In genomic region chr2:85468096-85468703, GRCh38 we compare ENCODE assay signal across 15 cellular contexts. TPM values are rescaled to one million over a fixed set of nuclear protein-coding genes. Genes with fewer than 3 reads are reported as not detected.
DNase-seq lines count a peak whose midpoint lies in the region; ATAC-seq and TF ChIP-seq lines count a peak whose summit lies in the region.
"Had no signal": no experiment of that assay in that cellular context is flagged by ENCODE, and none has a peak within 500 bp of the region (broad histone marks: within the 10 kb centered on the region; RNA-seq: fewer than 3 reads in every experiment).

No MANE protein-coding gene starts in this region.

- TF ChIP-seq CTCF in WTC11 (IDR thresholded peaks at IDR 0.05): no peak

- no peaks in the 10 kb centered on the region; the same call in 1 of the 2 replicates for H3K27me3 Mint-ChIP-seq in WTC11 (ENCODE audit: low read depth)
- H3K27me3 Mint-ChIP-seq: activated CD4-positive, alpha-beta memory T cell treated with anti-CD3 and anti-CD28 coated beads, Interleukin-2, amount 10 ng/mL, durations not matched to agents 7 days and 5 days had no signal

- CTCF ChIA-PET in WTC11 (lab: Charles Lee): interaction anchor here (0.8 to 1.6 kb wide), 6 partner anchors 10 to 78 kb away, joined by 3 to 7 read pairs (median 3); no protein-coding TSS in a partner anchor

- ATAC-seq in WTC11: no peak
- no peak for ATAC-seq in HG02571 (IDR thresholded peaks at IDR 0.05; ENCODE audit: unreplicated experiment)
- ATAC-seq in GM19328 (IDR thresholded peaks at IDR 0.05; ENCODE audit: unreplicated experiment): no peak

- POLR2A ChIA-PET in WTC11 (lab: Charles Lee): interaction anchor here (0.5 to 1.6 kb wide), 3 partner anchors 14 to 169 kb away, joined by 3 to 9 read pairs (median 6); partner anchors contain the start of gene MAT2A

- no peak overlapping the region for H3K4me3 Mint-ChIP-seq in WTC11
- H3K4me3 Mint-ChIP-seq: activated CD4-positive, alpha-beta memory T cell treated with anti-CD3 and anti-CD28 coated beads, Interleukin-2, amount 10 ng/mL, durations not matched to agents 7 days and 5 days had no signal

- peaks cover 19% of the 10 kb centered on the region for H3K4me1 Mint-ChIP-seq in WTC11
- H3K4me1 Mint-ChIP-seq: activated CD4-positive, alpha-beta memory T cell treated with anti-CD3 and anti-CD28 coated beads, Interleukin-2, amount 10 ng/mL, durations not matched to agents 7 days and 5 days had no signal

- DNase-seq in HK-2 (ENCODE audit: unreplicated experiment) (peak; percentile 27), WTC11 (ENCODE audit: low spot score) (no peak), kidney tubule cell (ENCODE audit: low spot score) (peak; percentile 89), renal cortical epithelial cell (ENCODE audit: low read depth) (peak; percentile 92), GF-D8 (lab: John Stamatoyannopoulos, UW) (no peak)
- DNase-seq: activated CD4-positive, alpha-beta memory T cell treated with anti-CD3 and anti-CD28 coated beads, Interleukin-2, amount 10 ng/mL, durations not matched to agents 7 days and 5 days; C1 segment of cervical spinal cord; Karpas-422; NCI-H187; Right ventricle myocardium superior; T1000 had no signal

- no peaks in the 10 kb centered on the region for H3K36me3 Mint-ChIP-seq in WTC11

- no peaks in the 10 kb centered on the region for H3K9me3 Mint-ChIP-seq in WTC11
- H3K9me3 Mint-ChIP-seq: activated CD4-positive, alpha-beta memory T cell treated with anti-CD3 and anti-CD28 coated beads, Interleukin-2, amount 10 ng/mL, durations not matched to agents 7 days and 5 days; activated T-helper 2 cell treated with anti-CD3 and anti-CD28 coated beads, Interferon-gamma antibody, Interleukin-2, Interleukin-4, amounts not matched to agents 10 μg/mL and 5 μg/mL and 100 μg/mL, durations not matched to agents 14 hours and 24 hours and 36 hours had no signal

- H3K27ac Mint-ChIP-seq in WTC11: peak overlapping the region; percentile 31; the same call in 1 of the 2 replicates
- H3K27ac Mint-ChIP-seq: activated CD4-positive, alpha-beta memory T cell treated with anti-CD3 and anti-CD28 coated beads, Interleukin-2, amount 10 ng/mL, durations not matched to agents 7 days and 5 days; activated T-helper 2 cell treated with anti-CD3 and anti-CD28 coated beads, Interferon-gamma antibody, Interleukin-2, Interleukin-4, amounts not matched to agents 10 μg/mL and 5 μg/mL and 100 μg/mL, durations not matched to agents 14 hours and 24 hours and 36 hours had no signal

TF ChIP-seq in WTC11, 78 proteins besides CTCF, POLR2A, EP300 and RAD21 (continues in another document):
- no peak for TF ChIP-seq AFF4 (CRISPR knock-in tag; IDR thresholded peaks at IDR 0.05; ENCODE audit: borderline replicate concordance)
- TF ChIP-seq PRRX2 (CRISPR knock-in tag; IDR thresholded peaks at IDR 0.05): no peak
- TF ChIP-seq NFE2L1 (CRISPR knock-in tag; IDR thresholded peaks at IDR 0.05): no peak
- no peak for TF ChIP-seq ARID4B (CRISPR knock-in tag; IDR thresholded peaks at IDR 0.05; ENCODE audit: borderline replicate concordance)
- TF ChIP-seq FOXJ3 (CRISPR knock-in tag; IDR thresholded peaks at IDR 0.05; ENCODE audit: borderline replicate concordance): no peak
- no peak for TF ChIP-seq ZNF121 (CRISPR knock-in tag; IDR thresholded peaks at IDR 0.05)
- TF ChIP-seq ZNF138 (CRISPR knock-in tag; conservative IDR thresholded peaks at IDR 0.05): no peak
- TF ChIP-seq PREB (CRISPR knock-in tag; IDR thresholded peaks at IDR 0.05; ENCODE audit: borderline replicate concordance): no peak
- TF ChIP-seq STAT6 (CRISPR knock-in tag; conservative IDR thresholded peaks at IDR 0.05; ENCODE audit: low read depth): no peak

RNA-seq across cellular contexts. Expression of gene SH2D6, which starts 49.7 kb away (rescaled TPM):
- total RNA-seq in WTC11 (2021) (0.50 to 1.2 TPM (median 0.94 TPM) in 3 replicates), renal cortical epithelial cell (0.40 TPM in 1 of 2 replicates, not detected in the other)
- total RNA-seq: urinary bladder had no signal

RNA-seq across cellular contexts. Expression of gene CAPG, which starts 58.0 kb away (rescaled TPM):
- total RNA-seq in WTC11 (2021) (117 to 139 TPM (median 131 TPM) in 3 replicates), renal cortical epithelial cell (295 and 502 TPM in 2 replicates)

Comparison
In these comparisons a context has a peak if more than half of its experiments do, and no peak if none do; other contexts are left out.
1. DNase-seq: peak in HK-2 (single experiment), kidney tubule cell (single experiment) and renal cortical epithelial cell (single experiment); none in WTC11 (single experiment) and GF-D8 (single experiment).